8 cellular contexts compared by ENCODE assay signal in the genomic region with DNA sequence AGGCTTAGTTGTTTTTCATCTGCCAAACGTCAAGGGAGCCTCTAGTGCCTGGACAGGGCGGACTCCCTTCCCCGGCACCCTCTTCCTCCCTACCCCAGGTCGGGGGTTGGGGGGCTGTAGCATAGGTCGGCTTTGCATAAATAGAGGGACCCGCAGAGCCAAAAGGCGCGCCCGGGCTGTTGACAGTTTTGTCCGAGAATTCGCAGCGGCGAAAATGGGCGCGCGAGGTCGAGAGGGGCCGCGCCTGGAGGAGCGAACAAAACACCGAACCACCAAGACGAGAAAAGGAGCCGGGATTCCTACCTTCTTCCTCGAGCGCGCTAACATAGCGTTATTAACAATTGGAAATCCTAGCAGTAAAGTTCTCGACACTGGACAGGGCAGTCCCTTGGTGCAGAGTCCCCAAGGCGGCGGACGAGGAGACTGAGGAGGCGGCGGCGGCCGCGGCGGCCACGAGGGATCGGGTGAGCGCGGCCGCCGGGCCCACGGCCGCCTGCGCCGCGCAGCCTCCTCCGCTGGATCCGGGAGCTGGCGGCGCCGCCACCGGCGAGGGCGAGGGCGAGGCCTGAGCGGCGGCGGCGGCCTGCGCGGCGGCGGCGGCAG. TPM values are rescaled to one million over a fixed set of nuclear protein-coding genes. Genes with fewer than 3 reads are reported as not detected.
DNase-seq lines count a peak whose midpoint lies in the region; ATAC-seq and TF ChIP-seq lines count a peak whose summit lies in the region.

No MANE protein-coding gene starts in this region.

- DNase-seq in BJ (ENCODE audit: low read depth) (no peak), lower lobe of right lung (no peak), superior temporal gyrus (ENCODE audit: extremely low spot score) (no peak)
- peak; percentile 41 for DNase-seq in activated naive CD8-positive, alpha-beta T cell treated with anti-CD3 and anti-CD28 coated beads, Interleukin-2, amount 10 ng/mL, durations not matched to agents 7 days and 5 days

- peaks cover 14% of the 10 kb centered on the region for H3K4me1 Mint-ChIP-seq in activated naive CD8-positive, alpha-beta T cell treated with anti-CD3 and anti-CD28 coated beads, Interleukin-2, amount 10 ng/mL, durations not matched to agents 7 days and 5 days

- TF ChIP-seq CTCF in BJ (IDR thresholded peaks at IDR 0.05; ENCODE audit: insufficient read depth, low read depth, low read length): no peak
- TF ChIP-seq CTCF in lower lobe of right lung (IDR thresholded peaks at IDR 0.05): no peak

- H3K27ac ChIP-seq in lower lobe of right lung: no peak overlapping the region

- H3K4me1 ChIP-seq in lower lobe of right lung: peaks cover 25% of the 10 kb centered on the region

- POLR2A ChIA-PET in BJ (lab: Charles Lee): no interaction called here
- POLR2A ChIA-PET in activated naive CD8-positive, alpha-beta T cell treated with anti-CD3 and anti-CD28 coated beads, Interleukin-2, amount 10 ng/mL, durations not matched to agents 7 days and 5 days (lab: Charles Lee): no interaction called here

- H3K27me3 Mint-ChIP-seq in activated naive CD8-positive, alpha-beta T cell treated with anti-CD3 and anti-CD28 coated beads, Interleukin-2, amount 10 ng/mL, durations not matched to agents 7 days and 5 days: peaks cover 84% of the 10 kb centered on the region

- peak overlapping the region; percentile 54 for H3K4me3 Mint-ChIP-seq in activated naive CD8-positive, alpha-beta T cell treated with anti-CD3 and anti-CD28 coated beads, Interleukin-2, amount 10 ng/mL, durations not matched to agents 7 days and 5 days

- H3K27ac Mint-ChIP-seq in activated naive CD8-positive, alpha-beta T cell treated with anti-CD3 and anti-CD28 coated beads, Interleukin-2, amount 10 ng/mL, durations not matched to agents 7 days and 5 days: no peak overlapping the region

- H3K36me3 ChIP-seq in BJ (ENCODE audit: control insufficient read depth, insufficient read depth, low read length): no peaks in the 10 kb centered on the region; the same call in 1 of the 2 replicates
- no peaks in the 10 kb centered on the region for H3K36me3 ChIP-seq in lower lobe of right lung

- H3K27me3 ChIP-seq in BJ (ENCODE audit: control insufficient read depth, insufficient read depth, low read length): no peaks in the 10 kb centered on the region
- peaks cover 86% of the 10 kb centered on the region for H3K27me3 ChIP-seq in lower lobe of right lung (ENCODE audit: low read depth)

- intact Hi-C loops in lower lobe of right lung (cut with DNase I): no loop called here

- peak overlapping the region; percentile 80 for H3K4me3 ChIP-seq in BJ (ENCODE audit: low read depth, low read length)
- peak overlapping the region; percentile 21 for H3K4me3 ChIP-seq in lower lobe of right lung

- no peaks in the 10 kb centered on the region for H3K9me3 Mint-ChIP-seq in activated naive CD8-positive, alpha-beta T cell treated with anti-CD3 and anti-CD28 coated beads, Interleukin-2, amount 10 ng/mL, durations not matched to agents 7 days and 5 days

- no peaks in the 10 kb centered on the region for H3K9me3 ChIP-seq in lower lobe of right lung

- CTCF ChIA-PET in BJ (lab: Yijun Ruan, JAX): interaction anchor here (0.7 to 2.3 kb wide), 5 partner anchors 26 to 231 kb away, joined by 3 to 24 read pairs (median 4); no protein-coding TSS in a partner anchor

- peaks cover 3% of the 10 kb centered on the region for H3K36me3 Mint-ChIP-seq in activated naive CD8-positive, alpha-beta T cell treated with anti-CD3 and anti-CD28 coated beads, Interleukin-2, amount 10 ng/mL, durations not matched to agents 7 days and 5 days

- ATAC-seq in HG02642 (IDR thresholded peaks at IDR 0.05; ENCODE audit: poor library complexity, unreplicated experiment): peak; percentile 15
- no peak for ATAC-seq in activated naive CD8-positive, alpha-beta T cell treated with anti-CD3 and anti-CD28 coated beads, Interleukin-2, amount 10 ng/mL, durations not matched to agents 7 days and 5 days (ENCODE audit: low read depth)
- ATAC-seq in lower lobe of right lung: no peak
- no peak for ATAC-seq in GM21723 (IDR thresholded peaks at IDR 0.05; ENCODE audit: unreplicated experiment)
- ATAC-seq in GM18868 (IDR thresholded peaks at IDR 0.05; ENCODE audit: unreplicated experiment): no peak
- no peak for ATAC-seq in HG03439 (IDR thresholded peaks at IDR 0.05; ENCODE audit: unreplicated experiment)

RNA-seq across cellular contexts. Expression of a gene that starts 1.8 kb away (rescaled TPM):
- polyA plus RNA-seq in BJ (2011; rRNA removed): 4.3 and 4.9 TPM in 2 replicates
- 2.6 and 2.7 TPM in 2 replicates for polyA minus RNA-seq in BJ (2011; rRNA and poly(A)+ RNA removed)
- total RNA-seq in activated naive CD8-positive, alpha-beta T cell treated with anti-CD3 and anti-CD28 coated beads, Interleukin-2, amount 10 ng/mL, durations not matched to agents 7 days and 5 days: under 1 TPM in 1 of 2 experiments, not detected in 1; 0.14 TPM
- 0.74 TPM for total RNA-seq in lower lobe of right lung

RNA-seq across cellular contexts. Expression of a gene that starts 51.5 kb away (rescaled TPM):
- polyA plus RNA-seq in BJ (2011; rRNA removed): 478 and 758 TPM in 2 replicates
- 183 and 269 TPM in 2 replicates for polyA minus RNA-seq in BJ (2011; rRNA and poly(A)+ RNA removed)
- 100 to 1,000 TPM; 658 to 664 TPM for total RNA-seq in activated naive CD8-positive, alpha-beta T cell treated with anti-CD3 and anti-CD28 coated beads, Interleukin-2, amount 10 ng/mL, durations not matched to agents 7 days and 5 days
- total RNA-seq in lower lobe of right lung: 388 TPM
